In the genomic region with DNA sequence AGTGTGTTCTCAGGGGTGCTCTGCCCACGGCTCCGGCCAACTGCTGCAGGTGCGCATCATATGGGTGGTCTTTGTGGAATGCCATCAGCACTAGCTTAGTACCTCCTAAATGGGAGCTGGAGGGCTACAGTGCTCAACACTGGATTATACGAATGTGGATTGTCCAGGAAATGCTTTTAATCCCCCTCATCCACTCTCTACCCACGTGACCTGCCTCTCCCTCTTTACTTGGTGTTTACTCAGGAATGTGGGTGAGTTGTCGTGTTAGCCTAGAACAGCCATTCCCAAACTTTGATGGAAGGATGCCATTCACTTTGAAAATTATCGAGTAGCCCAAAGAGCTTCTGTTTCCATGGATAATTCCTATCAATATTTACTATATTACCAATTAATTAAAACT, we compare ENCODE assay signal across 27 cellular contexts.
"Had no signal": no experiment of that assay in that cellular context is flagged by ENCODE, and none has a peak within 500 bp of the region (broad histone marks: within the 10 kb centered on the region; RNA-seq: fewer than 3 reads in every experiment).

No MANE protein-coding gene starts in this region.

- H3K27ac ChIP-seq: brain microvascular endothelial cell, pancreas, skin epidermis, suprapubic skin, tibial nerve, uterus had no signal

- DNase-seq: activated CD4-positive, alpha-beta T cell treated with anti-CD3 and anti-CD28 coated beads for 36 hours; activated CD4-positive, alpha-beta T cell treated with anti-CD3 and anti-CD28 coated beads, Interleukin-2, amount 50 U/mL, for 4 hours; activated CD8-positive, alpha-beta memory T cell treated with anti-CD3 and anti-CD28 coated beads for 24 hours; activated CD8-positive, alpha-beta memory T cell treated with anti-CD3 and anti-CD28 coated beads, Interleukin-2, amount 50 U/mL, for 4 hours; activated naive CD4-positive, alpha-beta T cell treated with Interleukin-2 at 50 U/mL for 16 hours; activated T-cell treated with anti-CD3 and anti-CD28 coated beads, Interleukin-2, amount 50 U/mL, for 4 hours; aorta; brain microvascular endothelial cell; caudate nucleus; effector CD4-positive, alpha-beta T cell; erythroblast; foreskin fibroblast; heart right ventricle; islet precursor cell; left cardiac atrium; midbrain; pancreas; right cardiac atrium; stimulated activated CD4-positive, alpha-beta T cell treated with anti-CD3 and anti-CD28 coated beads, Interleukin-1b, Interleukin-23, amount 100 ng/mL, for 48 hours; stimulated activated naive CD8-positive, alpha-beta T cell treated with anti-CD3 and anti-CD28 coated beads, Interleukin-15, amount 100 ng/mL, for 72 hours; uterus had no signal

- H3K9me3 Mint-ChIP-seq: activated T-cell treated with anti-CD3 and anti-CD28 coated beads, Interleukin-2, amount 50 U/mL, for 4 hours; activated T-helper 2 cell treated with anti-CD3 and anti-CD28 coated beads, Interferon-gamma antibody, Interleukin-2, Interleukin-4, amounts not matched to agents 10 μg/mL and 5 μg/mL and 100 μg/mL, durations not matched to agents 14 hours and 24 hours and 36 hours; dendritic cell treated with granulocyte-macrophage colony-stimulating factor and Interleukin-4, amounts not matched to agents 40 ng/mL and 50 ng/mL, for 4 days; natural killer cell treated with Interleukin-12 subunit alpha and Interleukin-12 subunit beta and Interleukin-15 and Interleukin-18, amount 100 ng/mL, for 72 hours; stimulated activated naive CD8-positive, alpha-beta T cell treated with anti-CD3 and anti-CD28 coated beads, Interleukin-15, amount 100 ng/mL, for 72 hours had no signal

- H3K4me3 ChIP-seq: heart right ventricle, pancreas, skin epidermis, suprapubic skin, tibial nerve, uterus had no signal

- H3K27me3 Mint-ChIP-seq: activated CD4-positive, alpha-beta T cell treated with anti-CD3 and anti-CD28 coated beads for 36 hours; dendritic cell treated with granulocyte-macrophage colony-stimulating factor and Interleukin-4, amounts not matched to agents 40 ng/mL and 50 ng/mL, for 4 days; natural killer cell treated with Interleukin-12 subunit alpha and Interleukin-12 subunit beta and Interleukin-15 and Interleukin-18, amount 100 ng/mL, for 72 hours; stimulated activated naive CD8-positive, alpha-beta T cell treated with anti-CD3 and anti-CD28 coated beads, Interleukin-15, amount 100 ng/mL, for 72 hours had no signal

- H3K36me3 ChIP-seq: pancreas, uterus had no signal

- H3K27ac Mint-ChIP-seq: activated CD4-positive, alpha-beta T cell treated with anti-CD3 and anti-CD28 coated beads for 36 hours; activated T-helper 2 cell treated with anti-CD3 and anti-CD28 coated beads, Interferon-gamma antibody, Interleukin-2, Interleukin-4, amounts not matched to agents 10 μg/mL and 5 μg/mL and 100 μg/mL, durations not matched to agents 14 hours and 24 hours and 36 hours; dendritic cell treated with granulocyte-macrophage colony-stimulating factor and Interleukin-4, amounts not matched to agents 40 ng/mL and 50 ng/mL, for 4 days; natural killer cell treated with Interleukin-12 subunit alpha and Interleukin-12 subunit beta and Interleukin-15 and Interleukin-18, amount 100 ng/mL, for 72 hours; stimulated activated naive CD8-positive, alpha-beta T cell treated with anti-CD3 and anti-CD28 coated beads, Interleukin-15, amount 100 ng/mL, for 72 hours had no signal

- H3K27me3 ChIP-seq: brain microvascular endothelial cell, heart right ventricle, pancreas, suprapubic skin, tibial nerve, uterus had no signal

- H3K4me1 Mint-ChIP-seq: activated CD4-positive, alpha-beta T cell treated with anti-CD3 and anti-CD28 coated beads for 36 hours; stimulated activated naive CD8-positive, alpha-beta T cell treated with anti-CD3 and anti-CD28 coated beads, Interleukin-15, amount 100 ng/mL, for 72 hours had no signal

- H3K4me3 Mint-ChIP-seq: activated CD4-positive, alpha-beta T cell treated with anti-CD3 and anti-CD28 coated beads for 36 hours; activated T-cell treated with anti-CD3 and anti-CD28 coated beads, Interleukin-2, amount 50 U/mL, for 4 hours; dendritic cell treated with granulocyte-macrophage colony-stimulating factor and Interleukin-4, amounts not matched to agents 40 ng/mL and 50 ng/mL, for 4 days; natural killer cell treated with Interleukin-12 subunit alpha and Interleukin-12 subunit beta and Interleukin-15 and Interleukin-18, amount 100 ng/mL, for 72 hours; stimulated activated naive CD8-positive, alpha-beta T cell treated with anti-CD3 and anti-CD28 coated beads, Interleukin-15, amount 100 ng/mL, for 72 hours had no signal

- ATAC-seq: activated CD4-positive, alpha-beta T cell treated with anti-CD3 and anti-CD28 coated beads for 36 hours; activated T-cell treated with anti-CD3 and anti-CD28 coated beads, Interleukin-2, amount 50 U/mL, for 4 hours; left cardiac atrium; natural killer cell treated with Interleukin-12 subunit alpha and Interleukin-12 subunit beta and Interleukin-15 and Interleukin-18, amount 100 ng/mL, for 72 hours; right cardiac atrium; stimulated activated naive CD8-positive, alpha-beta T cell treated with anti-CD3 and anti-CD28 coated beads, Interleukin-15, amount 100 ng/mL, for 72 hours had no signal

- H3K9me3 ChIP-seq: heart right ventricle, pancreas, suprapubic skin, tibial nerve, uterus had no signal
